In the genomic region with DNA sequence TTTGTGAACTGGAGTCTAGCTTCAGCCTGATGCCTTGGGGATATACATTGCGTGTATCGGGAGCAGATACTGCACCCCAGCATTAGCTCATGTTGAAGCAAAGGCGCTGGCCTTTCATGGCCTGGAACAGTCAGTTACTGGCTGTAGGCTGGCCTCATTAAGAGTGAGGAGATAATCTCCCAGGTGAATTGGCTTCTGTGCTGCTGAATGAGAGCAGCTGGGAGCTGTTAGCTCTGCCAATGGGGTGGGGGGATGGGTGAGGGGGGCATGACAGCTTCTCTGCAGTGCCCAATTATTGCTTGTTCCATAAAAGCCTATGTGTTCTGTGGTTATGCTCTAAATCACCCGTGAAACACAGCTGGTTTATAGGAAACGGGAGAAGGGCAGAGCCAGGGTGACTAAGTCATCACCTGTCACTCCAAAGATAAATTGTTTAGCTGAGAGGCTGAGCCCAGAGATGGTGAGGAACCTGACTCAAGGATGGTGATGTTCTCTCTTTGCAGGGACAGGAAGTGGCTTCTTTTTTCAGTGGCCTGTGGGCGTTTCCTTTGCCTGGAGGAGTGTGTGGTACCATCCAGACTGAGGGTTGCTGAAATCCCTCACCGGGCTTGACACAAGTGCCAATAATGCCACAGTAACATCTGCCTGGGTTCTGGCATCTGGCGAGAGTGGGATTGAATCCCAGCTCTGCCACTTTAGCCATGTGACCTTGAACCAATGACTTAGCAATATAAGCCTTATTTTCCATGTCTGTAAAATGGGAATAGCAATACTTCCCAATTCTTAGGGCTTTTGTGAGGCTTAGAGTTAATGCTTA, we compare ENCODE assay signal across 8 cellular contexts.
A peak's percentile ranks its signal among the peaks of the same experiment; 100 is the strongest.
DNase-seq lines count a peak whose midpoint lies in the region; ATAC-seq and TF ChIP-seq lines count a peak whose summit lies in the region.

No MANE protein-coding gene starts in this region.

- peak overlapping the region; percentile 90 for H3K27ac Mint-ChIP-seq in activated T-helper 2 cell treated with anti-CD3 and anti-CD28 coated beads, Interferon-gamma antibody, Interleukin-2, Interleukin-4, amounts not matched to agents 10 μg/mL and 5 μg/mL and 100 μg/mL, durations not matched to agents 14 hours and 24 hours and 36 hours

- no peaks in the 10 kb centered on the region for H3K9me3 ChIP-seq in right cardiac atrium (ENCODE audit: control insufficient read depth, low read length)

- intact Hi-C loops in activated T-helper 2 cell treated with anti-CD3 and anti-CD28 coated beads, Interferon-gamma antibody, Interleukin-2, Interleukin-4, amounts not matched to agents 10 μg/mL and 5 μg/mL and 100 μg/mL, durations not matched to agents 14 hours and 24 hours and 36 hours (cut with micrococcal nuclease) = loop anchor here (1.0 kb wide), 1 partner anchor 16 kb away; no protein-coding TSS in a partner anchor
- intact Hi-C loops in right cardiac atrium (cut with DNase I) = no loop called here

- peaks cover 56% of the 10 kb centered on the region for H3K4me1 Mint-ChIP-seq in activated T-helper 2 cell treated with anti-CD3 and anti-CD28 coated beads, Interferon-gamma antibody, Interleukin-2, Interleukin-4, amounts not matched to agents 10 μg/mL and 5 μg/mL and 100 μg/mL, durations not matched to agents 14 hours and 24 hours and 36 hours (ENCODE audit: low read depth)

- H3K27ac ChIP-seq in right cardiac atrium (ENCODE audit: low read length) = no peak overlapping the region

- H3K27me3 Mint-ChIP-seq in activated T-helper 2 cell treated with anti-CD3 and anti-CD28 coated beads, Interferon-gamma antibody, Interleukin-2, Interleukin-4, amounts not matched to agents 10 μg/mL and 5 μg/mL and 100 μg/mL, durations not matched to agents 14 hours and 24 hours and 36 hours (ENCODE audit: low read depth) = no peaks in the 10 kb centered on the region

- H3K36me3 Mint-ChIP-seq in activated T-helper 2 cell treated with anti-CD3 and anti-CD28 coated beads, Interferon-gamma antibody, Interleukin-2, Interleukin-4, amounts not matched to agents 10 μg/mL and 5 μg/mL and 100 μg/mL, durations not matched to agents 14 hours and 24 hours and 36 hours (ENCODE audit: low read depth) = no peaks in the 10 kb centered on the region

- no peak overlapping the region for H3K4me3 Mint-ChIP-seq in activated T-helper 2 cell treated with anti-CD3 and anti-CD28 coated beads, Interferon-gamma antibody, Interleukin-2, Interleukin-4, amounts not matched to agents 10 μg/mL and 5 μg/mL and 100 μg/mL, durations not matched to agents 14 hours and 24 hours and 36 hours (ENCODE audit: low read depth)

- no peak for TF ChIP-seq EP300 in Ishikawa (IDR thresholded peaks at IDR 0.05; ENCODE audit: borderline replicate concordance)

- H3K4me1 ChIP-seq in right cardiac atrium (ENCODE audit: control insufficient read depth, insufficient read depth, low read length) = peaks cover 18% of the 10 kb centered on the region

- DNase-seq in DMS153 (lab: John Stamatoyannopoulos, UW) = peak; percentile 96
- DNase-seq in SIG-M5 treated with dmso at 0.1 percent for 504 hours (lab: John Stamatoyannopoulos, UW; ENCODE audit: unreplicated experiment) = peak; percentile 92
- peak; percentile 78 for DNase-seq in activated T-helper 2 cell treated with anti-CD3 and anti-CD28 coated beads, Interferon-gamma antibody, Interleukin-2, Interleukin-4, amounts not matched to agents 10 μg/mL and 5 μg/mL and 100 μg/mL, durations not matched to agents 14 hours and 24 hours and 36 hours (ENCODE audit: low spot score)
- no peak for DNase-seq in right cardiac atrium
- peak; percentile 55 to 74 for DNase-seq in stimulated activated CD4-positive, alpha-beta T cell treated with anti-CD3 and anti-CD28 coated beads, Interleukin-4, amount 100 ng/mL, for 48 hours (ENCODE audit: low read depth in 2 of 2)
- DNase-seq in GF-D8 (lab: John Stamatoyannopoulos, UW) = no peak

- ATAC-seq in GM21526 (IDR thresholded peaks at IDR 0.05; ENCODE audit: low FRiP score, unreplicated experiment) (peak; percentile 68), right cardiac atrium (peak; percentile 12 to 44)

- no peaks in the 10 kb centered on the region for H3K27me3 ChIP-seq in right cardiac atrium (ENCODE audit: control insufficient read depth, insufficient read depth)

- H3K9me3 Mint-ChIP-seq in activated T-helper 2 cell treated with anti-CD3 and anti-CD28 coated beads, Interferon-gamma antibody, Interleukin-2, Interleukin-4, amounts not matched to agents 10 μg/mL and 5 μg/mL and 100 μg/mL, durations not matched to agents 14 hours and 24 hours and 36 hours = no peaks in the 10 kb centered on the region

- no peak overlapping the region for H3K4me3 ChIP-seq in right cardiac atrium (ENCODE audit: low read length)

- TF ChIP-seq RAD21 in Ishikawa (IDR thresholded peaks at IDR 0.05; ENCODE audit: low read depth) = no peak

- 49% methylated on average over 8 of the region's 8 CpGs for WGBS in right cardiac atrium

TF ChIP-seq in Ishikawa, 13 proteins besides CTCF, POLR2A, EP300 and RAD21:
- TF ChIP-seq MAX (IDR thresholded peaks at IDR 0.05) = no peak
- TF ChIP-seq TCF12 (IDR thresholded peaks at IDR 0.05; ENCODE audit: low read depth) = peak; percentile 34; the same call in 1 of the 2 replicates

Comparison
In these comparisons a context has a peak if more than half of its experiments do, and no peak if none do; other contexts are left out.
1. DNase-seq: peak in DMS153 (single experiment), SIG-M5 treated with dmso at 0.1 percent for 504 hours (single experiment), activated T-helper 2 cell treated with anti-CD3 and anti-CD28 coated beads, Interferon-gamma antibody, Interleukin-2, Interleukin-4, amounts not matched to agents 10 μg/mL and 5 μg/mL and 100 μg/mL, durations not matched to agents 14 hours and 24 hours and 36 hours (single experiment) and stimulated activated CD4-positive, alpha-beta T cell treated with anti-CD3 and anti-CD28 coated beads, Interleukin-4, amount 100 ng/mL, for 48 hours (2 of 2); none in right cardiac atrium (0 of 3) and GF-D8 (single experiment).